Comparison of ENCODE assay signal across 27 cellular contexts in the genomic region with DNA sequence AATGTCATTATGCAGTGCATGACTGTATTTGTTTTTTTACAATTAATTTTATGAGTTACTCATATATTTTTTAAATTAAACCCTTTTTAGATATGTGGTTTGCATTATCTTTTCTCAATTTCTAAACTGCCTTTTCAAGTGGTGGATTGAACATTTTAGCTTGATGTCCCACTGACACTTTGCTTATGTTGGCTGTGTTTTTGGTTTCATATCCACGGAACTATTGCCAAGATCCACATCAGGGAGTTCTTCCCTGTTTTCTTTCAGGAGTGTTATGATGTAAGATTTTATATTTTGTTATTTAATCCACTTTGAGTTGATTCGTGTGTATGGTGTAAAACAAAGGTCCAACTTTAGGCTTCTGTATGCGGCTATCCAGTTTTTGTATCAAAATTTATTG.
"Had no signal": no experiment of that assay in that cellular context is flagged by ENCODE, and none has a peak within 500 bp of the region (broad histone marks: within the 10 kb centered on the region; RNA-seq: fewer than 3 reads in every experiment).

No MANE protein-coding gene starts in this region.

- H3K9me3 Mint-ChIP-seq: activated CD4-positive, alpha-beta T cell treated with anti-CD3 and anti-CD28 coated beads, Interleukin-2, amount 10 ng/mL, durations not matched to agents 24 days and 14 days; endodermal cell; neural crest cell had no signal

- H3K4me1 Mint-ChIP-seq: activated CD4-positive, alpha-beta T cell treated with anti-CD3 and anti-CD28 coated beads, Interleukin-2, amount 10 ng/mL, durations not matched to agents 24 days and 14 days; activated naive CD4-positive, alpha-beta T cell treated with anti-CD3 and anti-CD28 coated beads, Interleukin-2, amount 10 ng/mL, durations not matched to agents 7 days and 5 days; activated naive CD8-positive, alpha-beta T cell treated with anti-CD3 and anti-CD28 coated beads, Interleukin-2, amount 10 ng/mL, durations not matched to agents 7 days and 5 days; endodermal cell; naive thymus-derived CD8-positive, alpha-beta T cell; neural crest cell had no signal

- H3K36me3 Mint-ChIP-seq: activated CD4-positive, alpha-beta memory T cell treated with anti-CD3 and anti-CD28 coated beads for 36 hours; activated naive CD4-positive, alpha-beta T cell treated with anti-CD3 and anti-CD28 coated beads, Interleukin-2, amount 10 ng/mL, durations not matched to agents 7 days and 5 days; activated naive CD8-positive, alpha-beta T cell treated with anti-CD3 and anti-CD28 coated beads, Interleukin-2, amount 10 ng/mL, durations not matched to agents 7 days and 5 days; naive thymus-derived CD8-positive, alpha-beta T cell had no signal

- ATAC-seq: gastroesophageal sphincter; left colon; lower lobe of right lung; naive thymus-derived CD8-positive, alpha-beta T cell; psoas muscle; stimulated activated naive CD8-positive, alpha-beta T cell treated with anti-CD3 and anti-CD28 coated beads, Interleukin-15, Interleukin-2, amounts not matched to agents 100 U/mL and 50 U/mL, for 24 hours had no signal

- DNase-seq: activated CD4-positive, alpha-beta memory T cell treated with anti-CD3 and anti-CD28 coated beads for 36 hours; activated CD4-positive, alpha-beta T cell treated with anti-CD3 and anti-CD28 coated beads, Interleukin-2, amount 10 ng/mL, durations not matched to agents 24 days and 14 days; activated CD4-positive, CD25-positive, alpha-beta regulatory T cell treated with anti-CD3 and anti-CD28 coated beads, Interleukin-2, amount 50 U/mL, for 72 hours; activated CD8-positive, alpha-beta memory T cell treated with anti-CD3 and anti-CD28 coated beads, Interleukin-2, amount 50 U/mL, for 4 hours; activated gamma-delta T cell; activated naive CD4-positive, alpha-beta T cell treated with anti-CD3 and anti-CD28 coated beads, Interleukin-2, amount 10 ng/mL, durations not matched to agents 7 days and 5 days; activated naive CD8-positive, alpha-beta T cell treated with anti-CD3 and anti-CD28 coated beads, Interleukin-2, amount 10 ng/mL, durations not matched to agents 7 days and 5 days; activated T-cell treated with anti-CD3 and anti-CD28 coated beads, Interleukin-2, amount 50 U/mL, for 1 hour; endodermal cell; hippocampal formation; left colon; lower lobe of right lung; mesenchymal stem cell; naive thymus-derived CD8-positive, alpha-beta T cell; nucleus accumbens; psoas muscle; spleen; stimulated activated CD4-positive, alpha-beta T cell treated with anti-CD3 and anti-CD28 coated beads, Interleukin-2, amount 100 ng/mL, for 48 hours; stimulated activated naive CD8-positive, alpha-beta T cell treated with anti-CD3 and anti-CD28 coated beads, Interleukin-15, Interleukin-2, amounts not matched to agents 100 U/mL and 50 U/mL, for 24 hours; T-helper 2 cell; testis; transverse colon had no signal

- H3K4me3 Mint-ChIP-seq: activated CD4-positive, alpha-beta memory T cell treated with anti-CD3 and anti-CD28 coated beads for 36 hours; activated CD4-positive, alpha-beta T cell treated with anti-CD3 and anti-CD28 coated beads, Interleukin-2, amount 10 ng/mL, durations not matched to agents 24 days and 14 days; activated naive CD4-positive, alpha-beta T cell treated with anti-CD3 and anti-CD28 coated beads, Interleukin-2, amount 10 ng/mL, durations not matched to agents 7 days and 5 days; activated naive CD8-positive, alpha-beta T cell treated with anti-CD3 and anti-CD28 coated beads, Interleukin-2, amount 10 ng/mL, durations not matched to agents 7 days and 5 days; endodermal cell; naive thymus-derived CD8-positive, alpha-beta T cell; neural crest cell had no signal

- H3K27ac Mint-ChIP-seq: activated CD4-positive, alpha-beta memory T cell treated with anti-CD3 and anti-CD28 coated beads for 36 hours; activated CD4-positive, alpha-beta T cell treated with anti-CD3 and anti-CD28 coated beads, Interleukin-2, amount 10 ng/mL, durations not matched to agents 24 days and 14 days; activated naive CD4-positive, alpha-beta T cell treated with anti-CD3 and anti-CD28 coated beads, Interleukin-2, amount 10 ng/mL, durations not matched to agents 7 days and 5 days; activated naive CD8-positive, alpha-beta T cell treated with anti-CD3 and anti-CD28 coated beads, Interleukin-2, amount 10 ng/mL, durations not matched to agents 7 days and 5 days; endodermal cell; naive thymus-derived CD8-positive, alpha-beta T cell had no signal

- H3K4me3 ChIP-seq: ascending aorta, cardiac muscle cell, esophagus muscularis mucosa, gastroesophageal sphincter, lower lobe of right lung, psoas muscle, spleen, testis, transverse colon had no signal
